In genomic region chr1:45623972-45624371, GRCh38 we compare ENCODE assay signal across 10 cellular contexts. TPM values are rescaled to one million over a fixed set of nuclear protein-coding genes. Genes with fewer than 3 reads are reported as not detected.
DNase-seq lines count a peak whose midpoint lies in the region; ATAC-seq and TF ChIP-seq lines count a peak whose summit lies in the region.
"Had no signal": no experiment of that assay in that cellular context is flagged by ENCODE, and none has a peak within 500 bp of the region (broad histone marks: within the 10 kb centered on the region; RNA-seq: fewer than 3 reads in every experiment).

TSS of gene CCDC17 (minus strand) at chr1:45624054. CDS start at chr1:45623909, 145 bp downstream.

- 46 to 54% methylated on average over 4 of the region's 4 CpGs for WGBS in lung, 2 donors
- WGBS in testis, 2 donors: 21% methylated on average over 4 of the region's 4 CpGs

- no peaks in the 10 kb centered on the region for H3K9me3 ChIP-seq in lung (ENCODE audit: control insufficient read depth in 2 of 2, insufficient read depth in 1 of 2, low read length in 1 of 2)
- no peaks in the 10 kb centered on the region for H3K9me3 ChIP-seq in testis

- TF ChIP-seq CTCF in brain (conservative IDR thresholded peaks at IDR 0.05) (no peak), lung (IDR thresholded peaks at IDR 0.05; ENCODE audit: control extremely low read depth, extremely low read depth) (no peak), testis (IDR thresholded peaks at IDR 0.05) (no peak)

- H3K36me3 ChIP-seq in lung (ENCODE audit: control insufficient read depth in 2 of 2, insufficient read depth in 2 of 2, low read length in 2 of 2) (peaks cover 10 to 22% of the 10 kb centered on the region in 2 donors), testis (ENCODE audit: low read depth, missing control alignments) (no peaks in the 10 kb centered on the region)

- no peak for DNase-seq in activated CD4-positive, alpha-beta T cell treated with anti-CD3 and anti-CD28 coated beads, Interleukin-2, amount 10 ng/mL, durations not matched to agents 24 days and 14 days
- no peak for DNase-seq in activated CD4-positive, alpha-beta T cell treated with anti-CD3 and anti-CD28 coated beads, Interleukin-2, amount 50 U/mL, for 1 hour
- DNase-seq in lung (ENCODE audit: low spot score) (no peak), testis (no peak), ecto neural progenitor cell (ENCODE audit: low spot score) (no peak), NOMO-1 treated with dmso at 0.1 percent for 144 hours (lab: John Stamatoyannopoulos, UW; ENCODE audit: unreplicated experiment) (no peak)
- DNase-seq: islet precursor cell had no signal

- TF ChIP-seq POLR2A in testis (IDR thresholded peaks at IDR 0.05): no peak

- H3K9me3 Mint-ChIP-seq in activated CD4-positive, alpha-beta T cell treated with anti-CD3 and anti-CD28 coated beads, Interleukin-2, amount 10 ng/mL, durations not matched to agents 24 days and 14 days: no peaks in the 10 kb centered on the region
- H3K9me3 Mint-ChIP-seq in brain: no peaks in the 10 kb centered on the region

- H3K4me3 Mint-ChIP-seq in activated CD4-positive, alpha-beta T cell treated with anti-CD3 and anti-CD28 coated beads, Interleukin-2, amount 10 ng/mL, durations not matched to agents 24 days and 14 days: no peak within 1 kb of the TSS
- no peak within 1 kb of the TSS for H3K4me3 Mint-ChIP-seq in brain

- intact Hi-C loops in activated CD4-positive, alpha-beta T cell treated with anti-CD3 and anti-CD28 coated beads, Interleukin-2, amount 10 ng/mL, durations not matched to agents 24 days and 14 days (cut with micrococcal nuclease): no loop called here
- intact Hi-C loops in testis (cut with DNase I; ENCODE audit: low total_unique reads): no loop called here

- H3K27me3 ChIP-seq in lung (ENCODE audit: control insufficient read depth, insufficient read depth) (no peaks in the 10 kb centered on the region), testis (no peaks in the 10 kb centered on the region)

- no peak within 1 kb of the TSS for H3K4me3 ChIP-seq in lung
- H3K4me3 ChIP-seq in testis: peak within 1 kb of the TSS; percentile 37 to 44

- H3K27ac Mint-ChIP-seq in activated CD4-positive, alpha-beta T cell treated with anti-CD3 and anti-CD28 coated beads, Interleukin-2, amount 10 ng/mL, durations not matched to agents 24 days and 14 days: peak within 1 kb of the TSS; percentile 21
- peak within 1 kb of the TSS in 3 of 5 experiments; percentile 13 to 83 (median 50) for H3K27ac Mint-ChIP-seq in brain

- H3K27ac ChIP-seq in lung (ENCODE audit: low read depth in 1 of 2, low read length in 1 of 2) (no peak within 1 kb of the TSS), testis (peak within 1 kb of the TSS in 1 of 2 donors; percentile 57)
- H3K27ac ChIP-seq: epithelial cell of prostate had no signal

- H3K4me1 ChIP-seq in lung (ENCODE audit: control insufficient read depth in 2 of 2, insufficient read depth in 2 of 2, low read length in 2 of 2): peaks cover 0 to 25% of the 10 kb centered on the region in 2 donors
- H3K4me1 ChIP-seq in testis: peaks cover 8% of the 10 kb centered on the region

- peaks cover 26% of the 10 kb centered on the region for H3K36me3 Mint-ChIP-seq in activated CD4-positive, alpha-beta T cell treated with anti-CD3 and anti-CD28 coated beads, Interleukin-2, amount 10 ng/mL, durations not matched to agents 24 days and 14 days (ENCODE audit: low read depth)
- H3K36me3 Mint-ChIP-seq in brain: peaks cover 44% of the 10 kb centered on the region

- no peaks in the 10 kb centered on the region for H3K4me1 Mint-ChIP-seq in activated CD4-positive, alpha-beta T cell treated with anti-CD3 and anti-CD28 coated beads, Interleukin-2, amount 10 ng/mL, durations not matched to agents 24 days and 14 days
- H3K4me1 Mint-ChIP-seq in brain: no peaks in the 10 kb centered on the region

- no peaks in the 10 kb centered on the region for H3K27me3 Mint-ChIP-seq in activated CD4-positive, alpha-beta T cell treated with anti-CD3 and anti-CD28 coated beads, Interleukin-2, amount 10 ng/mL, durations not matched to agents 24 days and 14 days
- H3K27me3 Mint-ChIP-seq in brain: no peaks in the 10 kb centered on the region

- ATAC-seq in lung (ENCODE audit: insufficient read depth, low FRiP score) (no peak), GM19351 (IDR thresholded peaks at IDR 0.05; ENCODE audit: unreplicated experiment) (no peak)

RNA-seq across cellular contexts. Expression of gene CCDC17, which starts in this region (rescaled TPM):
- 1.6 and 2.8 TPM in 2 replicates for total RNA-seq in activated CD4-positive, alpha-beta T cell treated with anti-CD3 and anti-CD28 coated beads, Interleukin-2, amount 10 ng/mL, durations not matched to agents 24 days and 14 days
- 0.10 TPM for polyA plus RNA-seq in brain (ENCODE audit: insufficient read depth, low read depth, low replicate concordance)
- 10 to 100 TPM; 24.0 to 53.7 TPM for total RNA-seq in lung
- polyA plus RNA-seq in lung: 10 to 100 TPM; 10.1 to 21.3 TPM
- total RNA-seq in testis: 1 to 10 TPM; 3.8 to 5.0 TPM
- 4.4 TPM for polyA plus RNA-seq in testis (ENCODE audit: insufficient read depth, low read depth, low replicate concordance)
